In genomic region chr22:31271026-31271425, GRCh38 we compare ENCODE assay signal across 16 cellular contexts. TPM values are rescaled to one million over a fixed set of nuclear protein-coding genes. Genes with fewer than 3 reads are reported as not detected.
DNase-seq lines count a peak whose midpoint lies in the region; ATAC-seq, FAIRE-seq and TF ChIP-seq lines count a peak whose summit lies in the region.
"Had no signal": no experiment of that assay in that cellular context is flagged by ENCODE, and none has a peak within 500 bp of the region (broad histone marks: within the 10 kb centered on the region; RNA-seq: fewer than 3 reads in every experiment).

No MANE protein-coding gene starts in this region.

- TF ChIP-seq CTCF in left ventricle myocardium inferior (IDR thresholded peaks at IDR 0.05; ENCODE audit: borderline replicate concordance) = no peak
- no peak for TF ChIP-seq CTCF in WTC11 (IDR thresholded peaks at IDR 0.05)

- intact Hi-C loops in left ventricle myocardium inferior (cut with micrococcal nuclease) = no loop called here
- intact Hi-C loops in right cardiac atrium (cut with DNase I) = loop anchor here in 2 of 4 donors (5.0 kb wide), 2 partner anchors 54 to 59 kb away; partner anchors contain the start of gene LIMK2 (in 1 of the 2)

- H3K4me1 ChIP-seq in left ventricle myocardium inferior = peaks cover 25% of the 10 kb centered on the region
- no peaks in the 10 kb centered on the region for H3K4me1 ChIP-seq in right cardiac atrium (ENCODE audit: control insufficient read depth, insufficient read depth, low read length)
- H3K4me1 ChIP-seq in mesendoderm (ENCODE audit: control insufficient read depth, low read depth, low read length) = peaks cover 11% of the 10 kb centered on the region
- H3K4me1 ChIP-seq: colonic mucosa had no signal

- H3K18ac ChIP-seq in mesendoderm (ENCODE audit: low read length) = no peak overlapping the region

- POLR2A ChIA-PET in WTC11 (lab: Charles Lee) = interaction anchor here (1.0 kb wide), 1 partner anchor 21 kb away, joined by 3 read pairs; the partner anchor contains the start of gene PIK3IP1

- H2BK120ac ChIP-seq in mesendoderm (ENCODE audit: low read depth, low read length) = no peak overlapping the region

- H3K4me3 ChIP-seq in left ventricle myocardium inferior = no peak overlapping the region
- no peak overlapping the region for H3K4me3 ChIP-seq in right cardiac atrium (ENCODE audit: low read length)
- H3K4me3 ChIP-seq in mesendoderm (ENCODE audit: low read length) = no peak overlapping the region
- H3K4me3 ChIP-seq: colonic mucosa, gastroesophageal sphincter had no signal

- H2AK5ac ChIP-seq in mesendoderm (ENCODE audit: low read length) = peak overlapping the region; percentile 1

- peak; percentile 66 for FAIRE-seq in urothelium cell line (lab: Jason Lieb, UNC)

- peak overlapping the region; percentile 77 for H3K56ac ChIP-seq in mesendoderm (ENCODE audit: low read length)

- peak overlapping the region; percentile 64 for H3K27ac Mint-ChIP-seq in WTC11

- ATAC-seq in right cardiac atrium = no peak
- ATAC-seq in WTC11 = no peak
- ATAC-seq in HG02642 (IDR thresholded peaks at IDR 0.05; ENCODE audit: poor library complexity, unreplicated experiment) = no peak
- ATAC-seq: activated CD4-positive, CD25-positive, alpha-beta regulatory T cell treated with anti-CD3 and anti-CD28 coated beads, Interleukin-2, amount 50 U/mL, for 24 hours; gastroesophageal sphincter had no signal

- H3K36me3 ChIP-seq in left ventricle myocardium inferior (peaks cover 66% of the 10 kb centered on the region), mesendoderm (ENCODE audit: control insufficient read depth, insufficient read depth, low read length) (peaks cover 4% of the 10 kb centered on the region)

- H3K79me2 ChIP-seq in mesendoderm (ENCODE audit: control insufficient read depth, insufficient read depth, low read length) = no peaks in the 10 kb centered on the region

- H3K4me3 Mint-ChIP-seq in WTC11 = no peak overlapping the region

- peaks cover 20% of the 10 kb centered on the region for H3K4me1 Mint-ChIP-seq in WTC11

- peak overlapping the region; percentile 5 for H3K9ac ChIP-seq in mesendoderm (ENCODE audit: low read length)

- H2BK15ac ChIP-seq in mesendoderm (replicated peaks; ENCODE audit: low read depth) = no peak overlapping the region

- DNase-seq in left ventricle myocardium inferior = no peak
- DNase-seq in right cardiac atrium = no peak
- DNase-seq in WTC11 (ENCODE audit: low spot score) = no peak
- peak; percentile 51 for DNase-seq in mesendoderm
- no peak for DNase-seq in urothelium cell line (ENCODE audit: low spot score)
- no peak for DNase-seq in effector CD8-positive, alpha-beta T cell (lab: John Stamatoyannopoulos, UW)
- DNase-seq: activated T-cell treated with anti-CD3 and anti-CD28 coated beads, Interleukin-2, amount 50 U/mL, for 1 hour; colonic mucosa; DMS153; Karpas-422; NCI-H1417 treated with DMSO at 0.1 percent for 48 hours; NCI-H226; occipital lobe had no signal

- no peak overlapping the region for H3K4me2 ChIP-seq in mesendoderm (ENCODE audit: low read length)

- H3K27me3 ChIP-seq in left ventricle myocardium inferior (ENCODE audit: low read depth) = no peaks in the 10 kb centered on the region
- no peaks in the 10 kb centered on the region for H3K27me3 ChIP-seq in right cardiac atrium (ENCODE audit: control insufficient read depth, insufficient read depth)
- no peaks in the 10 kb centered on the region for H3K27me3 ChIP-seq in mesendoderm (ENCODE audit: insufficient read depth, low read length, poor library complexity)
- H3K27me3 ChIP-seq: colonic mucosa, gastroesophageal sphincter had no signal

- no peaks in the 10 kb centered on the region for H3K79me1 ChIP-seq in mesendoderm (ENCODE audit: low read length)

- CTCF ChIA-PET in WTC11 (lab: Charles Lee) = interaction anchor here (0.6 to 5.3 kb wide), 11 partner anchors 12 to 156 kb away, joined by 3 to 123 read pairs (median 9); partner anchors contain the start of gene LIMK2

- H4K8ac ChIP-seq in mesendoderm (ENCODE audit: low read depth, low read length) = no peak overlapping the region

- H3K27ac ChIP-seq in left ventricle myocardium inferior (replicated peaks) (peak overlapping the region; percentile 34), right cardiac atrium (ENCODE audit: low read length) (no peak overlapping the region), mesendoderm (ENCODE audit: low read depth, low read length) (peak overlapping the region; percentile 64)
- H3K27ac ChIP-seq: colonic mucosa, gastroesophageal sphincter had no signal

- no peak overlapping the region for H3K23ac ChIP-seq in mesendoderm (ENCODE audit: low read length)

- H3K9me3 ChIP-seq in left ventricle myocardium inferior (replicated peaks) = no peaks in the 10 kb centered on the region
- H3K9me3 ChIP-seq in right cardiac atrium (ENCODE audit: control insufficient read depth, low read length) = no peaks in the 10 kb centered on the region
- H3K9me3 ChIP-seq: colonic mucosa, gastroesophageal sphincter had no signal

- H4K5ac ChIP-seq in mesendoderm (ENCODE audit: low read length) = no peak overlapping the region

- no peak overlapping the region for H3K4ac ChIP-seq in mesendoderm (ENCODE audit: low read depth, low read length)

- H3K27me3 Mint-ChIP-seq in WTC11 (ENCODE audit: low read depth) = no peaks in the 10 kb centered on the region

- no peak overlapping the region for H2BK5ac ChIP-seq in mesendoderm (ENCODE audit: low read length)

- no peaks in the 10 kb centered on the region for H3K9me3 Mint-ChIP-seq in WTC11

- H3K36me3 Mint-ChIP-seq in WTC11 = peaks cover 52% of the 10 kb centered on the region

- WGBS in right cardiac atrium = 91% methylated on average over 4 of the region's 4 CpGs
- no CpG with 5 or more reads among the region's 4 CpGs for WGBS in mesendoderm (ENCODE audit: extremely low coverage, insufficient coverage, low lambda C conversion rate)

TF ChIP-seq in WTC11, 78 proteins besides CTCF, POLR2A, EP300 and RAD21 (continues in another document):
- TF ChIP-seq GTF2I (CRISPR knock-in tag; conservative IDR thresholded peaks at IDR 0.05) (no peak), IRF1 (CRISPR knock-in tag; IDR thresholded peaks at IDR 0.05) (no peak), KAT7 (CRISPR knock-in tag; IDR thresholded peaks at IDR 0.05; ENCODE audit: borderline replicate concordance) (no peak), EMX1 (CRISPR knock-in tag; IDR thresholded peaks at IDR 0.05) (no peak), ATF2 (CRISPR knock-in tag; IDR thresholded peaks at IDR 0.05; ENCODE audit: borderline replicate concordance, low read depth) (no peak), SMAD3 (CRISPR knock-in tag; IDR thresholded peaks at IDR 0.05; ENCODE audit: borderline replicate concordance) (no peak), PREB (CRISPR knock-in tag; IDR thresholded peaks at IDR 0.05; ENCODE audit: borderline replicate concordance) (no peak), JAZF1 (CRISPR knock-in tag; IDR thresholded peaks at IDR 0.05) (no peak), PRRX2 (CRISPR knock-in tag; IDR thresholded peaks at IDR 0.05) (no peak), ZNF317 (CRISPR knock-in tag; IDR thresholded peaks at IDR 0.05; ENCODE audit: borderline replicate concordance, low read depth) (no peak), ZBTB43 (CRISPR knock-in tag; IDR thresholded peaks at IDR 0.05) (no peak)

RNA-seq across cellular contexts. Expression of gene PIK3IP1, which starts 21.3 kb away (rescaled TPM):
- total RNA-seq in left ventricle myocardium inferior (11.1 TPM), right cardiac atrium (10 to 100 TPM in 2 of 4 donors, 1 to 10 TPM in 2; 5.9 to 17.6 (median 10.8) TPM), WTC11 (2021) (1.6 to 2.1 TPM (median 2.0 TPM) in 3 replicates)
- 14.0 TPM for polyA plus RNA-seq in right cardiac atrium
- 0.51 TPM for polyA plus RNA-seq in mesendoderm (2013, experiment 1 of 2)
- polyA plus RNA-seq in mesendoderm (2013, experiment 2 of 2) = 0.53 TPM

RNA-seq across cellular contexts. Expression of gene LIMK2, which starts 58.9 kb away (rescaled TPM):
- total RNA-seq in left ventricle myocardium inferior (8.0 TPM), right cardiac atrium (10 to 100 TPM in 3 of 4 donors, 1 to 10 TPM in 1; 8.9 to 12.1 (median 11.1) TPM), WTC11 (2021) (33.1 to 42.8 TPM (median 33.6 TPM) in 3 replicates)
- polyA plus RNA-seq in right cardiac atrium = 6.5 TPM
- 30.4 TPM for polyA plus RNA-seq in mesendoderm (2013, experiment 1 of 2)
- 31.2 TPM for polyA plus RNA-seq in mesendoderm (2013, experiment 2 of 2)
